19 cellular contexts compared by ENCODE assay signal in the genomic region with DNA sequence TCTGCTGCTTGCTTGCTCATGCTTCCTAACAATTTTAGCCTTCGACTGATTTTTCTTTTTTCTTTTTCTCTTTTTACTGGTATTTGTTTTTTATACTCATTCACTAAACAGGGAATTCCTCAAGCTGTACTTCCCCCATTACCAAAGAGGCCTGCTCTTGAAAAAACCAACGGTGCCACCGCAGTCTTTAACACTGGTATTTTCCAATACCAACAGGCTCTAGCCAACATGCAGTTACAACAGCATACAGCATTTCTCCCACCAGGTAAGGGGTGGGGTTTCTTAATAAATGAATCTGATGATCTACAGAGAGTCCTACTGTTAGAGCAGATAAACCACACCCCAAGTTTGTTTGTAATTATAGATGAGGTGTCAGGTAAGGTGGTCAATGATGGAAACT.
DNase-seq lines count a peak whose midpoint lies in the region; ATAC-seq and TF ChIP-seq lines count a peak whose summit lies in the region.
"Had no signal": no experiment of that assay in that cellular context is flagged by ENCODE, and none has a peak within 500 bp of the region (broad histone marks: within the 10 kb centered on the region; RNA-seq: fewer than 3 reads in every experiment).

No MANE protein-coding gene starts in this region.

- no peak for DNase-seq in activated naive CD4-positive, alpha-beta T cell (lab: John Stamatoyannopoulos, UW)
- DNase-seq in activated CD8-positive, alpha-beta T cell treated with anti-CD3 and anti-CD28 coated beads for 36 hours, result no peak
- no peak for DNase-seq in memory B cell (ENCODE audit: low spot score in 2 of 2)
- DNase-seq in D341Med (ENCODE audit: low spot score), result no peak
- no peak for DNase-seq in stimulated activated CD8-positive, alpha-beta memory T cell treated with anti-CD3 and anti-CD28 coated beads, Interleukin-4, amount 100 ng/mL, for 48 hours
- no peak for DNase-seq in mucosa of gallbladder (ENCODE audit: low spot score)
- DNase-seq: activated CD4-positive, CD25-positive, alpha-beta regulatory T cell; anterior cingulate cortex; foreskin melanocyte; left colon; NCI-H1092; NCI-H2107; NCI-H774; posterior cingulate gyrus; uterus had no signal

- peak overlapping the region; percentile 96 for H3K27ac Mint-ChIP-seq in activated naive CD4-positive, alpha-beta T cell treated with anti-CD3 and anti-CD28 coated beads, Interleukin-2, amount 50 U/mL, for 24 hours
- peak overlapping the region; percentile 84 for H3K27ac Mint-ChIP-seq in activated CD8-positive, alpha-beta T cell treated with anti-CD3 and anti-CD28 coated beads for 36 hours
- H3K27ac Mint-ChIP-seq in memory B cell, result peak overlapping the region; percentile 83
- H3K27ac Mint-ChIP-seq: GM23338 had no signal

- H3K27me3 Mint-ChIP-seq in activated naive CD4-positive, alpha-beta T cell treated with anti-CD3 and anti-CD28 coated beads, Interleukin-2, amount 50 U/mL, for 24 hours, result no peaks in the 10 kb centered on the region
- H3K27me3 Mint-ChIP-seq in activated CD8-positive, alpha-beta T cell treated with anti-CD3 and anti-CD28 coated beads for 36 hours, result no peaks in the 10 kb centered on the region
- no peaks in the 10 kb centered on the region for H3K27me3 Mint-ChIP-seq in memory B cell

- H3K4me1 Mint-ChIP-seq in activated naive CD4-positive, alpha-beta T cell treated with anti-CD3 and anti-CD28 coated beads, Interleukin-2, amount 50 U/mL, for 24 hours, result peaks cover 85% of the 10 kb centered on the region
- peaks cover 64% of the 10 kb centered on the region for H3K4me1 Mint-ChIP-seq in activated CD8-positive, alpha-beta T cell treated with anti-CD3 and anti-CD28 coated beads for 36 hours (ENCODE audit: low read depth)
- peaks cover 40% of the 10 kb centered on the region for H3K4me1 Mint-ChIP-seq in memory B cell

- H3K4me3 Mint-ChIP-seq in activated naive CD4-positive, alpha-beta T cell treated with anti-CD3 and anti-CD28 coated beads, Interleukin-2, amount 50 U/mL, for 24 hours, result peak overlapping the region; percentile 60
- no peak overlapping the region for H3K4me3 Mint-ChIP-seq in activated CD8-positive, alpha-beta T cell treated with anti-CD3 and anti-CD28 coated beads for 36 hours
- no peak overlapping the region for H3K4me3 Mint-ChIP-seq in memory B cell
- H3K4me3 Mint-ChIP-seq: GM23338 had no signal

- no peaks in the 10 kb centered on the region for H3K9me3 Mint-ChIP-seq in activated naive CD4-positive, alpha-beta T cell treated with anti-CD3 and anti-CD28 coated beads, Interleukin-2, amount 50 U/mL, for 24 hours
- no peaks in the 10 kb centered on the region for H3K9me3 Mint-ChIP-seq in activated CD8-positive, alpha-beta T cell treated with anti-CD3 and anti-CD28 coated beads for 36 hours
- no peaks in the 10 kb centered on the region for H3K9me3 Mint-ChIP-seq in memory B cell
- H3K9me3 Mint-ChIP-seq: GM23338 had no signal

- CTCF ChIA-PET in activated CD8-positive, alpha-beta T cell treated with anti-CD3 and anti-CD28 coated beads for 36 hours (lab: Charles Lee), result interaction anchor here (0.6 to 3.4 kb wide), 3 partner anchors 11 to 264 kb away, joined by 3 to 11 read pairs (median 3); no protein-coding TSS in a partner anchor

- peaks cover 12% of the 10 kb centered on the region for H3K36me3 Mint-ChIP-seq in activated naive CD4-positive, alpha-beta T cell treated with anti-CD3 and anti-CD28 coated beads, Interleukin-2, amount 50 U/mL, for 24 hours
- H3K36me3 Mint-ChIP-seq in activated CD8-positive, alpha-beta T cell treated with anti-CD3 and anti-CD28 coated beads for 36 hours (ENCODE audit: low read depth), result peaks cover 36% of the 10 kb centered on the region
- H3K36me3 Mint-ChIP-seq in memory B cell, result peaks cover 23% of the 10 kb centered on the region

- no peak for TF ChIP-seq CTCF in activated CD8-positive, alpha-beta T cell treated with anti-CD3 and anti-CD28 coated beads for 36 hours (IDR thresholded peaks at IDR 0.05)

- peak; percentile 45 for ATAC-seq in activated CD8-positive, alpha-beta T cell treated with anti-CD3 and anti-CD28 coated beads for 36 hours
- ATAC-seq in memory B cell (ENCODE audit: low read depth), result peak; percentile 57
- no peak for ATAC-seq in SK-N-SH treated with all-trans-retinoic acid at 6 μM for 48 hours
- ATAC-seq: GM23338, left colon, Panc1 had no signal

- intact Hi-C loops in activated CD8-positive, alpha-beta T cell treated with anti-CD3 and anti-CD28 coated beads for 36 hours (cut with micrococcal nuclease), result loop anchor here (10.0 kb wide), 1 partner anchor 153 kb away; no protein-coding TSS in a partner anchor

- POLR2A ChIA-PET in activated CD8-positive, alpha-beta T cell treated with anti-CD3 and anti-CD28 coated beads for 36 hours (lab: Charles Lee), result no interaction called here

TF ChIP-seq in SK-N-SH treated with all-trans-retinoic acid at 6 μM for 48 hours, 23 proteins besides CTCF, POLR2A, EP300 and RAD21:
- TF ChIP-seq ARNTL (CRISPR knock-in tag; IDR thresholded peaks at IDR 0.05; ENCODE audit: borderline replicate concordance, low read depth), result no peak
- no peak for TF ChIP-seq ESRRG (CRISPR knock-in tag; IDR thresholded peaks at IDR 0.05)
- no peak for TF ChIP-seq ZNF8 (CRISPR knock-in tag; IDR thresholded peaks at IDR 0.05)
- no peak for TF ChIP-seq ZNF565 (CRISPR knock-in tag; conservative IDR thresholded peaks at IDR 0.05; ENCODE audit: low read depth)
- no peak for TF ChIP-seq TOX (CRISPR knock-in tag; IDR thresholded peaks at IDR 0.05; ENCODE audit: borderline replicate concordance)
- no peak for TF ChIP-seq TCF4 (CRISPR knock-in tag; IDR thresholded peaks at IDR 0.05; ENCODE audit: borderline replicate concordance)
- no peak for TF ChIP-seq GLIS3 (CRISPR knock-in tag; IDR thresholded peaks at IDR 0.05)
- no peak for TF ChIP-seq SNAI2 (CRISPR knock-in tag; IDR thresholded peaks at IDR 0.05)
- no peak for TF ChIP-seq ISL1 (CRISPR knock-in tag; IDR thresholded peaks at IDR 0.05)
- TF ChIP-seq, protein P1, sequence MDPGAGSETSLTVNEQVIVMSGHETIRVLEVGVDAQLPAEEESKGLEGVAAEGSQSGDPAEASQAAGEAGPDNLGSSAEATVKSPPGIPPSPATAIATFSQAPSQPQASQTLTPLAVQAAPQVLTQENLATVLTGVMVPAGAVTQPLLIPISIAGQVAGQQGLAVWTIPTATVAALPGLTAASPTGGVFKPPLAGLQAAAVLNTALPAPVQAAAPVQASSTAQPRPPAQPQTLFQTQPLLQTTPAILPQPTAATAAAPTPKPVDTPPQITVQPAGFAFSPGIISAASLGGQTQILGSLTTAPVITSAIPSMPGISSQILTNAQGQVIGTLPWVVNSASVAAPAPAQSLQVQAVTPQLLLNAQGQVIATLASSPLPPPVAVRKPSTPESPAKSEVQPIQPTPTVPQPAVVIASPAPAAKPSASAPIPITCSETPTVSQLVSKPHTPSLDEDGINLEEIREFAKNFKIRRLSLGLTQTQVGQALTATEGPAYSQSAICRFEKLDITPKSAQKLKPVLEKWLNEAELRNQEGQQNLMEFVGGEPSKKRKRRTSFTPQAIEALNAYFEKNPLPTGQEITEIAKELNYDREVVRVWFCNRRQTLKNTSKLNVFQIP (CRISPR knock-in tag; IDR thresholded peaks at IDR 0.05; ENCODE audit: borderline replicate concordance, low read depth), result no peak
- TF ChIP-seq ZNF70 (CRISPR knock-in tag; IDR thresholded peaks at IDR 0.05), result no peak
- no peak for TF ChIP-seq ZFP30 (CRISPR knock-in tag; IDR thresholded peaks at IDR 0.05)
- TF ChIP-seq, protein P2, sequence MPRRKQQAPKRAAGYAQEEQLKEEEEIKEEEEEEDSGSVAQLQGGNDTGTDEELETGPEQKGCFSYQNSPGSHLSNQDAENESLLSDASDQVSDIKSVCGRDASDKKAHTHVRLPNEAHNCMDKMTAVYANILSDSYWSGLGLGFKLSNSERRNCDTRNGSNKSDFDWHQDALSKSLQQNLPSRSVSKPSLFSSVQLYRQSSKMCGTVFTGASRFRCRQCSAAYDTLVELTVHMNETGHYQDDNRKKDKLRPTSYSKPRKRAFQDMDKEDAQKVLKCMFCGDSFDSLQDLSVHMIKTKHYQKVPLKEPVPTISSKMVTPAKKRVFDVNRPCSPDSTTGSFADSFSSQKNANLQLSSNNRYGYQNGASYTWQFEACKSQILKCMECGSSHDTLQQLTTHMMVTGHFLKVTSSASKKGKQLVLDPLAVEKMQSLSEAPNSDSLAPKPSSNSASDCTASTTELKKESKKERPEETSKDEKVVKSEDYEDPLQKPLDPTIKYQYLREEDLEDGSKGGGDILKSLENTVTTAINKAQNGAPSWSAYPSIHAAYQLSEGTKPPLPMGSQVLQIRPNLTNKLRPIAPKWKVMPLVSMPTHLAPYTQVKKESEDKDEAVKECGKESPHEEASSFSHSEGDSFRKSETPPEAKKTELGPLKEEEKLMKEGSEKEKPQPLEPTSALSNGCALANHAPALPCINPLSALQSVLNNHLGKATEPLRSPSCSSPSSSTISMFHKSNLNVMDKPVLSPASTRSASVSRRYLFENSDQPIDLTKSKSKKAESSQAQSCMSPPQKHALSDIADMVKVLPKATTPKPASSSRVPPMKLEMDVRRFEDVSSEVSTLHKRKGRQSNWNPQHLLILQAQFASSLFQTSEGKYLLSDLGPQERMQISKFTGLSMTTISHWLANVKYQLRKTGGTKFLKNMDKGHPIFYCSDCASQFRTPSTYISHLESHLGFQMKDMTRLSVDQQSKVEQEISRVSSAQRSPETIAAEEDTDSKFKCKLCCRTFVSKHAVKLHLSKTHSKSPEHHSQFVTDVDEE (CRISPR knock-in tag; IDR thresholded peaks at IDR 0.05), result no peak
- TF ChIP-seq ZFP3 (CRISPR knock-in tag; IDR thresholded peaks at IDR 0.05), result no peak
